Comparison of ENCODE assay signal across 1 cellular context in genomic region chr3:46673151-46674030, GRCh38.
TF ChIP-seq lines count a peak whose summit lies in the region.

No MANE protein-coding gene starts in this region.

TF ChIP-seq in HepG2, 621 proteins besides CTCF, POLR2A, EP300 and RAD21:
- TF ChIP-seq ZNF124 (CRISPR knock-in tag; IDR thresholded peaks at IDR 0.05) = no peak
- TF ChIP-seq ZFX (CRISPR knock-in tag; IDR thresholded peaks at IDR 0.05; ENCODE audit: low read depth) = no peak
- no peak for TF ChIP-seq ZNF558 (CRISPR knock-in tag; IDR thresholded peaks at IDR 0.05; ENCODE audit: borderline replicate concordance)
- no peak for TF ChIP-seq NR2F6 (IDR thresholded peaks at IDR 0.05)
- TF ChIP-seq NR2F6 (CRISPR knock-in tag; IDR thresholded peaks at IDR 0.05) = no peak
- no peak for TF ChIP-seq ZNF800 (CRISPR knock-in tag; IDR thresholded peaks at IDR 0.05)
- no peak for TF ChIP-seq ZMYM4 (CRISPR knock-in tag; IDR thresholded peaks at IDR 0.05)
- no peak for TF ChIP-seq ASH2L (IDR thresholded peaks at IDR 0.05; ENCODE audit: insufficient read length, low read depth, low read length)
- no peak for TF ChIP-seq ZNF564 (CRISPR knock-in tag; IDR thresholded peaks at IDR 0.05)
- no peak for TF ChIP-seq SRSF1 (optimal IDR thresholded peaks at IDR 0.05; ENCODE audit: low read depth, low read length)
- TF ChIP-seq ZBTB40 (IDR thresholded peaks at IDR 0.05) = no peak
- TF ChIP-seq ZBTB40 (CRISPR knock-in tag; IDR thresholded peaks at IDR 0.05) = no peak
- TF ChIP-seq RXRB (CRISPR knock-in tag; IDR thresholded peaks at IDR 0.05; ENCODE audit: borderline replicate concordance) = no peak
- TF ChIP-seq MED8 (CRISPR knock-in tag; IDR thresholded peaks at IDR 0.05; ENCODE audit: insufficient replicate concordance) = no peak
